In the genomic region with DNA sequence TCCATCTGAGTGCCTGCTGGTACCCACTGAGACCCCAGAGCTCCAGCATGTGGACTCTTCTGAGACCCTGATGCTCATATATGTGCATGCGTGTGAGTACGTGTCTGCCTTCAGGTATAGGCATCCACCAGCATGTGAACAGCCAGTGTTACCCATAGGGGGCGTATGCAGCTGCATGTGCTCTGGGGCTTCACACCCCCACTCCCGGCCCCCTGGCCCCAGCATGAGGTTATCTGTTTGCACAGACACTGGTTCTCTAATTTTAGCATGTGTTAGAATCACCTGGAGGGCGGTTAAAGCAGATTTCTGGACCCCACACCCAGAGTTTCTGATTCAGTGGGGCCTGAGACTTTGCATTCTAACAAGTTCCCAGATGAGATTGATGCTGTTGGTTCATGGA, we compare ENCODE assay signal across 1 cellular context.
TF ChIP-seq lines count a peak whose summit lies in the region.

No MANE protein-coding gene starts in this region.

TF ChIP-seq in K562, 482 proteins besides CTCF, POLR2A, EP300 and RAD21 (continued from another document and continues in another):
- TF ChIP-seq, protein P1, sequence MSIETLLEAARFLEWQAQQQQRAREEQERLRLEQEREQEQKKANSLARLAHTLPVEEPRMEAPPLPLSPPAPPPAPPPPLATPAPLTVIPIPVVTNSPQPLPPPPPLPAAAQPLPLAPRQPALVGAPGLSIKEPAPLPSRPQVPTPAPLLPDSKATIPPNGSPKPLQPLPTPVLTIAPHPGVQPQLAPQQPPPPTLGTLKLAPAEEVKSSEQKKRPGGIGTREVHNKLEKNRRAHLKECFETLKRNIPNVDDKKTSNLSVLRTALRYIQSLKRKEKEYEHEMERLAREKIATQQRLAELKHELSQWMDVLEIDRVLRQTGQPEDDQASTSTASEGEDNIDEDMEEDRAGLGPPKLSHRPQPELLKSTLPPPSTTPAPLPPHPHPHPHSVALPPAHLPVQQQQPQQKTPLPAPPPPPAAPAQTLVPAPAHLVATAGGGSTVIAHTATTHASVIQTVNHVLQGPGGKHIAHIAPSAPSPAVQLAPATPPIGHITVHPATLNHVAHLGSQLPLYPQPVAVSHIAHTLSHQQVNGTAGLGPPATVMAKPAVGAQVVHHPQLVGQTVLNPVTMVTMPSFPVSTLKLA (conservative IDR thresholded peaks at IDR 0.05) = peak in 1 of 2 experiments; percentile 70; a peak in 3 of 4 replicates
- TF ChIP-seq, protein P2, sequence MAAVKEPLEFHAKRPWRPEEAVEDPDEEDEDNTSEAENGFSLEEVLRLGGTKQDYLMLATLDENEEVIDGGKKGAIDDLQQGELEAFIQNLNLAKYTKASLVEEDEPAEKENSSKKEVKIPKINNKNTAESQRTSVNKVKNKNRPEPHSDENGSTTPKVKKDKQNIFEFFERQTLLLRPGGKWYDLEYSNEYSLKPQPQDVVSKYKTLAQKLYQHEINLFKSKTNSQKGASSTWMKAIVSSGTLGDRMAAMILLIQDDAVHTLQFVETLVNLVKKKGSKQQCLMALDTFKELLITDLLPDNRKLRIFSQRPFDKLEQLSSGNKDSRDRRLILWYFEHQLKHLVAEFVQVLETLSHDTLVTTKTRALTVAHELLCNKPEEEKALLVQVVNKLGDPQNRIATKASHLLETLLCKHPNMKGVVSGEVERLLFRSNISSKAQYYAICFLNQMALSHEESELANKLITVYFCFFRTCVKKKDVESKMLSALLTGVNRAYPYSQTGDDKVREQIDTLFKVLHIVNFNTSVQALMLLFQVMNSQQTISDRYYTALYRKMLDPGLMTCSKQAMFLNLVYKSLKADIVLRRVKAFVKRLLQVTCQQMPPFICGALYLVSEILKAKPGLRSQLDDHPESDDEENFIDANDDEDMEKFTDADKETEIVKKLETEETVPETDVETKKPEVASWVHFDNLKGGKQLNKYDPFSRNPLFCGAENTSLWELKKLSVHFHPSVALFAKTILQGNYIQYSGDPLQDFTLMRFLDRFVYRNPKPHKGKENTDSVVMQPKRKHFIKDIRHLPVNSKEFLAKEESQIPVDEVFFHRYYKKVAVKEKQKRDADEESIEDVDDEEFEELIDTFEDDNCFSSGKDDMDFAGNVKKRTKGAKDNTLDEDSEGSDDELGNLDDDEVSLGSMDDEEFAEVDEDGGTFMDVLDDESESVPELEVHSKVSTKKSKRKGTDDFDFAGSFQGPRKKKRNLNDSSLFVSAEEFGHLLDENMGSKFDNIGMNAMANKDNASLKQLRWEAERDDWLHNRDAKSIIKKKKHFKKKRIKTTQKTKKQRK (IDR thresholded peaks at IDR 0.05; ENCODE audit: borderline replicate concordance, low read depth, low read length) = no peak
- TF ChIP-seq MYNN (IDR thresholded peaks at IDR 0.05) (no peak), MYNN (CRISPR knock-in tag; IDR thresholded peaks at IDR 0.05) (no peak), ZBTB7A (IDR thresholded peaks at IDR 0.05; ENCODE audit: borderline replicate concordance, control insufficient read depth, low read depth, low read length) (peak; percentile 88), ZNF717 (CRISPR knock-in tag; IDR thresholded peaks at IDR 0.05) (no peak), NR4A1 (CRISPR knock-in tag; IDR thresholded peaks at IDR 0.05) (no peak), NR4A1 (tag; IDR thresholded peaks at IDR 0.05) (no peak), ZNF239 (CRISPR knock-in tag; IDR thresholded peaks at IDR 0.05) (no peak), PTRF (tag; IDR thresholded peaks at IDR 0.05) (no peak), JUND (IDR thresholded peaks at IDR 0.05; ENCODE audit: borderline replicate concordance, low read depth, low read length) (peak; percentile 57; the same call in 1 of the 2 replicates), JUND (tag; IDR thresholded peaks at IDR 0.05; ENCODE audit: borderline replicate concordance, low read depth, low read length) (peak; percentile 64; the same call in 1 of the 3 replicates), NCOA4 (IDR thresholded peaks at IDR 0.05; ENCODE audit: partially characterized antibody) (no peak), RBM34 (IDR thresholded peaks at IDR 0.05; ENCODE audit: borderline replicate concordance, insufficient read depth, low read length) (no peak), BRD9 (IDR thresholded peaks at IDR 0.05; ENCODE audit: low read depth, partially characterized antibody) (no peak), TAF7 (tag; IDR thresholded peaks at IDR 0.05) (no peak), CHCHD3 (CRISPR knock-in tag; IDR thresholded peaks at IDR 0.05) (no peak), NR2F6 (CRISPR knock-in tag; IDR thresholded peaks at IDR 0.05) (no peak), HSF4 (CRISPR knock-in tag; IDR thresholded peaks at IDR 0.05; ENCODE audit: borderline replicate concordance) (no peak), ZFX (CRISPR knock-in tag; IDR thresholded peaks at IDR 0.05) (peak; percentile 20; the same call in 1 of the 2 replicates), MAFK (IDR thresholded peaks at IDR 0.05; ENCODE audit: low read length) (no peak), CBX1 (IDR thresholded peaks at IDR 0.05; ENCODE audit: low read depth) (peak; percentile 20; the same call in 1 of the 2 replicates), BCL6 (CRISPR knock-in tag; IDR thresholded peaks at IDR 0.05) (no peak), BACH1 (tag; IDR thresholded peaks at IDR 0.05) (no peak), ZNF707 (CRISPR knock-in tag; conservative IDR thresholded peaks at IDR 0.05) (no peak)
- TF ChIP-seq, protein P3, sequence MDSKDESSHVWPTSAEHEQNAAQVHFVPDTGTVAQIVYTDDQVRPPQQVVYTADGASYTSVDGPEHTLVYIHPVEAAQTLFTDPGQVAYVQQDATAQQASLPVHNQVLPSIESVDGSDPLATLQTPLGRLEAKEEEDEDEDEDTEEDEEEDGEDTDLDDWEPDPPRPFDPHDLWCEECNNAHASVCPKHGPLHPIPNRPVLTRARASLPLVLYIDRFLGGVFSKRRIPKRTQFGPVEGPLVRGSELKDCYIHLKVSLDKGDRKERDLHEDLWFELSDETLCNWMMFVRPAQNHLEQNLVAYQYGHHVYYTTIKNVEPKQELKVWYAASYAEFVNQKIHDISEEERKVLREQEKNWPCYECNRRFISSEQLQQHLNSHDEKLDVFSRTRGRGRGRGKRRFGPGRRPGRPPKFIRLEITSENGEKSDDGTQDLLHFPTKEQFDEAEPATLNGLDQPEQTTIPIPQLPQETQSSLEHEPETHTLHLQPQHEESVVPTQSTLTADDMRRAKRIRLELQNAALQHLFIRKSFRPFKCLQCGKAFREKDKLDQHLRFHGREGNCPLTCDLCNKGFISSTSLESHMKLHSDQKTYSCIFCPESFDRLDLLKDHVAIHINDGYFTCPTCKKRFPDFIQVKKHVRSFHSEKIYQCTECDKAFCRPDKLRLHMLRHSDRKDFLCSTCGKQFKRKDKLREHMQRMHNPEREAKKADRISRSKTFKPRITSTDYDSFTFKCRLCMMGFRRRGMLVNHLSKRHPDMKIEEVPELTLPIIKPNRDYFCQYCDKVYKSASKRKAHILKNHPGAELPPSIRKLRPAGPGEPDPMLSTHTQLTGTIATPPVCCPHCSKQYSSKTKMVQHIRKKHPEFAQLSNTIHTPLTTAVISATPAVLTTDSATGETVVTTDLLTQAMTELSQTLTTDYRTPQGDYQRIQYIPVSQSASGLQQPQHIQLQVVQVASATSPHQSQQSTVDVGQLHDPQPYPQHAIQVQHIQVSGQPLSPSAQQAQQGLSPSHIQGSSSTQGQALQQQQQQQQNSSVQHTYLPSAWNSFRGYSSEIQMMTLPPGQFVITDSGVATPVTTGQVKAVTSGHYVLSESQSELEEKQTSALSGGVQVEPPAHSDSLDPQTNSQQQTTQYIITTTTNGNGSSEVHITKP (IDR thresholded peaks at IDR 0.05; ENCODE audit: partially characterized antibody) = no peak
- TF ChIP-seq, protein P4, sequence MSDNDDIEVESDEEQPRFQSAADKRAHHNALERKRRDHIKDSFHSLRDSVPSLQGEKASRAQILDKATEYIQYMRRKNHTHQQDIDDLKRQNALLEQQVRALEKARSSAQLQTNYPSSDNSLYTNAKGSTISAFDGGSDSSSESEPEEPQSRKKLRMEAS (CRISPR knock-in tag; IDR thresholded peaks at IDR 0.05) = peak; percentile 97
- TF ChIP-seq, protein P5, sequence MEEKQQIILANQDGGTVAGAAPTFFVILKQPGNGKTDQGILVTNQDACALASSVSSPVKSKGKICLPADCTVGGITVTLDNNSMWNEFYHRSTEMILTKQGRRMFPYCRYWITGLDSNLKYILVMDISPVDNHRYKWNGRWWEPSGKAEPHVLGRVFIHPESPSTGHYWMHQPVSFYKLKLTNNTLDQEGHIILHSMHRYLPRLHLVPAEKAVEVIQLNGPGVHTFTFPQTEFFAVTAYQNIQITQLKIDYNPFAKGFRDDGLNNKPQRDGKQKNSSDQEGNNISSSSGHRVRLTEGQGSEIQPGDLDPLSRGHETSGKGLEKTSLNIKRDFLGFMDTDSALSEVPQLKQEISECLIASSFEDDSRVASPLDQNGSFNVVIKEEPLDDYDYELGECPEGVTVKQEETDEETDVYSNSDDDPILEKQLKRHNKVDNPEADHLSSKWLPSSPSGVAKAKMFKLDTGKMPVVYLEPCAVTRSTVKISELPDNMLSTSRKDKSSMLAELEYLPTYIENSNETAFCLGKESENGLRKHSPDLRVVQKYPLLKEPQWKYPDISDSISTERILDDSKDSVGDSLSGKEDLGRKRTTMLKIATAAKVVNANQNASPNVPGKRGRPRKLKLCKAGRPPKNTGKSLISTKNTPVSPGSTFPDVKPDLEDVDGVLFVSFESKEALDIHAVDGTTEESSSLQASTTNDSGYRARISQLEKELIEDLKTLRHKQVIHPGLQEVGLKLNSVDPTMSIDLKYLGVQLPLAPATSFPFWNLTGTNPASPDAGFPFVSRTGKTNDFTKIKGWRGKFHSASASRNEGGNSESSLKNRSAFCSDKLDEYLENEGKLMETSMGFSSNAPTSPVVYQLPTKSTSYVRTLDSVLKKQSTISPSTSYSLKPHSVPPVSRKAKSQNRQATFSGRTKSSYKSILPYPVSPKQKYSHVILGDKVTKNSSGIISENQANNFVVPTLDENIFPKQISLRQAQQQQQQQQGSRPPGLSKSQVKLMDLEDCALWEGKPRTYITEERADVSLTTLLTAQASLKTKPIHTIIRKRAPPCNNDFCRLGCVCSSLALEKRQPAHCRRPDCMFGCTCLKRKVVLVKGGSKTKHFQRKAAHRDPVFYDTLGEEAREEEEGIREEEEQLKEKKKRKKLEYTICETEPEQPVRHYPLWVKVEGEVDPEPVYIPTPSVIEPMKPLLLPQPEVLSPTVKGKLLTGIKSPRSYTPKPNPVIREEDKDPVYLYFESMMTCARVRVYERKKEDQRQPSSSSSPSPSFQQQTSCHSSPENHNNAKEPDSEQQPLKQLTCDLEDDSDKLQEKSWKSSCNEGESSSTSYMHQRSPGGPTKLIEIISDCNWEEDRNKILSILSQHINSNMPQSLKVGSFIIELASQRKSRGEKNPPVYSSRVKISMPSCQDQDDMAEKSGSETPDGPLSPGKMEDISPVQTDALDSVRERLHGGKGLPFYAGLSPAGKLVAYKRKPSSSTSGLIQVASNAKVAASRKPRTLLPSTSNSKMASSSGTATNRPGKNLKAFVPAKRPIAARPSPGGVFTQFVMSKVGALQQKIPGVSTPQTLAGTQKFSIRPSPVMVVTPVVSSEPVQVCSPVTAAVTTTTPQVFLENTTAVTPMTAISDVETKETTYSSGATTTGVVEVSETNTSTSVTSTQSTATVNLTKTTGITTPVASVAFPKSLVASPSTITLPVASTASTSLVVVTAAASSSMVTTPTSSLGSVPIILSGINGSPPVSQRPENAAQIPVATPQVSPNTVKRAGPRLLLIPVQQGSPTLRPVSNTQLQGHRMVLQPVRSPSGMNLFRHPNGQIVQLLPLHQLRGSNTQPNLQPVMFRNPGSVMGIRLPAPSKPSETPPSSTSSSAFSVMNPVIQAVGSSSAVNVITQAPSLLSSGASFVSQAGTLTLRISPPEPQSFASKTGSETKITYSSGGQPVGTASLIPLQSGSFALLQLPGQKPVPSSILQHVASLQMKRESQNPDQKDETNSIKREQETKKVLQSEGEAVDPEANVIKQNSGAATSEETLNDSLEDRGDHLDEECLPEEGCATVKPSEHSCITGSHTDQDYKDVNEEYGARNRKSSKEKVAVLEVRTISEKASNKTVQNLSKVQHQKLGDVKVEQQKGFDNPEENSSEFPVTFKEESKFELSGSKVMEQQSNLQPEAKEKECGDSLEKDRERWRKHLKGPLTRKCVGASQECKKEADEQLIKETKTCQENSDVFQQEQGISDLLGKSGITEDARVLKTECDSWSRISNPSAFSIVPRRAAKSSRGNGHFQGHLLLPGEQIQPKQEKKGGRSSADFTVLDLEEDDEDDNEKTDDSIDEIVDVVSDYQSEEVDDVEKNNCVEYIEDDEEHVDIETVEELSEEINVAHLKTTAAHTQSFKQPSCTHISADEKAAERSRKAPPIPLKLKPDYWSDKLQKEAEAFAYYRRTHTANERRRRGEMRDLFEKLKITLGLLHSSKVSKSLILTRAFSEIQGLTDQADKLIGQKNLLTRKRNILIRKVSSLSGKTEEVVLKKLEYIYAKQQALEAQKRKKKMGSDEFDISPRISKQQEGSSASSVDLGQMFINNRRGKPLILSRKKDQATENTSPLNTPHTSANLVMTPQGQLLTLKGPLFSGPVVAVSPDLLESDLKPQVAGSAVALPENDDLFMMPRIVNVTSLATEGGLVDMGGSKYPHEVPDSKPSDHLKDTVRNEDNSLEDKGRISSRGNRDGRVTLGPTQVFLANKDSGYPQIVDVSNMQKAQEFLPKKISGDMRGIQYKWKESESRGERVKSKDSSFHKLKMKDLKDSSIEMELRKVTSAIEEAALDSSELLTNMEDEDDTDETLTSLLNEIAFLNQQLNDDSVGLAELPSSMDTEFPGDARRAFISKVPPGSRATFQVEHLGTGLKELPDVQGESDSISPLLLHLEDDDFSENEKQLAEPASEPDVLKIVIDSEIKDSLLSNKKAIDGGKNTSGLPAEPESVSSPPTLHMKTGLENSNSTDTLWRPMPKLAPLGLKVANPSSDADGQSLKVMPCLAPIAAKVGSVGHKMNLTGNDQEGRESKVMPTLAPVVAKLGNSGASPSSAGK (IDR thresholded peaks at IDR 0.05) = peak; percentile 96
- TF ChIP-seq, protein P6, sequence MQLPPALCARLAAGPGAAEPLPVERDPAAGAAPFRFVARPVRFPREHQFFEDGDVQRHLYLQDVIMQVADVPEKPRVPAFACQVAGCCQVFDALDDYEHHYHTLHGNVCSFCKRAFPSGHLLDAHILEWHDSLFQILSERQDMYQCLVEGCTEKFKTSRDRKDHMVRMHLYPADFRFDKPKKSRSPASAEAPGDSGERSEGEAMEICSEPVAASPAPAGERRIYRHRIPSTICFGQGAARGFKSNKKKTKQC (CRISPR knock-in tag; IDR thresholded peaks at IDR 0.05) = no peak
- TF ChIP-seq, protein P7, sequence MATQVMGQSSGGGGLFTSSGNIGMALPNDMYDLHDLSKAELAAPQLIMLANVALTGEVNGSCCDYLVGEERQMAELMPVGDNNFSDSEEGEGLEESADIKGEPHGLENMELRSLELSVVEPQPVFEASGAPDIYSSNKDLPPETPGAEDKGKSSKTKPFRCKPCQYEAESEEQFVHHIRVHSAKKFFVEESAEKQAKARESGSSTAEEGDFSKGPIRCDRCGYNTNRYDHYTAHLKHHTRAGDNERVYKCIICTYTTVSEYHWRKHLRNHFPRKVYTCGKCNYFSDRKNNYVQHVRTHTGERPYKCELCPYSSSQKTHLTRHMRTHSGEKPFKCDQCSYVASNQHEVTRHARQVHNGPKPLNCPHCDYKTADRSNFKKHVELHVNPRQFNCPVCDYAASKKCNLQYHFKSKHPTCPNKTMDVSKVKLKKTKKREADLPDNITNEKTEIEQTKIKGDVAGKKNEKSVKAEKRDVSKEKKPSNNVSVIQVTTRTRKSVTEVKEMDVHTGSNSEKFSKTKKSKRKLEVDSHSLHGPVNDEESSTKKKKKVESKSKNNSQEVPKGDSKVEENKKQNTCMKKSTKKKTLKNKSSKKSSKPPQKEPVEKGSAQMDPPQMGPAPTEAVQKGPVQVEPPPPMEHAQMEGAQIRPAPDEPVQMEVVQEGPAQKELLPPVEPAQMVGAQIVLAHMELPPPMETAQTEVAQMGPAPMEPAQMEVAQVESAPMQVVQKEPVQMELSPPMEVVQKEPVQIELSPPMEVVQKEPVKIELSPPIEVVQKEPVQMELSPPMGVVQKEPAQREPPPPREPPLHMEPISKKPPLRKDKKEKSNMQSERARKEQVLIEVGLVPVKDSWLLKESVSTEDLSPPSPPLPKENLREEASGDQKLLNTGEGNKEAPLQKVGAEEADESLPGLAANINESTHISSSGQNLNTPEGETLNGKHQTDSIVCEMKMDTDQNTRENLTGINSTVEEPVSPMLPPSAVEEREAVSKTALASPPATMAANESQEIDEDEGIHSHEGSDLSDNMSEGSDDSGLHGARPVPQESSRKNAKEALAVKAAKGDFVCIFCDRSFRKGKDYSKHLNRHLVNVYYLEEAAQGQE (CRISPR knock-in tag; IDR thresholded peaks at IDR 0.05; ENCODE audit: low read depth) = no peak
